8 cellular contexts compared by ENCODE assay signal in the genomic region with DNA sequence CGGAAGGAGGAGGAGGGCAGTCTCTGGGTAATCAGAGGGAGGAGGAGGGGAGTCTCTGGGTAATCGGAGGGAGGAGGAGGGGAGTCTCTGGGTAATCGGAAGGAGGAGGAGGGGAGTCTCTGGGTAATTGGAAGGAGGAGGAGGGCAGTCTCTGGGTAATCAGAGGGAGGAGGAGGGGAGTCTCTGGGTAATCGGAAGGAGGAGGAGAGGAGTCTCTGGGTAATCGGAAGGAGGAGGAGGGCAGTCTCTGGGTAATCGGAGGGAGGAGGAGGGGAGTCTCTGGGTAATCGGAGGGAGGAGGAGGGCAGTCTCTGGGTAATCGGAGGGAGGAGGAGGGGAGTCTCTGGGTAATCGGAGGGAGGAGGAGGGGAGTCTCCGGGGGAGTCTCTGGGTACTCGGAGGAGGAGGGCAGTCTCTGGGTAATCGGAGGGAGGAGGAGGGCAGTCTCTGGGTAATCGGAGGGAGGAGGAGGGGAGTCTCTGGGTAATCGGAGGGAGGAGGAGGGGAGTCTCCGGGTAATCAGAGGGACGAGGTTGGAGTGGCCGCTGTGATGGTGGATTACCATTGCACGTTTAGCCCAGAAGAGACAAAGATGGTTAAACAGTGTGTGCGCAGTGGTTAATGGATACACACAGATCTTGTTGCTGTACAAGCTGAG. TPM values are rescaled to one million over a fixed set of nuclear protein-coding genes. Genes with fewer than 3 reads are reported as not detected.
A peak's percentile ranks its signal among the peaks of the same experiment; 100 is the strongest.
DNase-seq lines count a peak whose midpoint lies in the region; ATAC-seq and TF ChIP-seq lines count a peak whose summit lies in the region.
"Not testable (repeated sequence)": the region's sequence is repeated elsewhere in the genome, so short reads cannot be mapped to it uniquely, and the experiment has no call there.

No MANE protein-coding gene starts in this region.

- H3K27ac ChIP-seq in RWPE2 (ENCODE audit: poor library complexity, severe bottlenecking) (peak overlapping the region; percentile 10), brain microvascular endothelial cell (peak overlapping the region; percentile 64), epithelial cell of prostate (peak overlapping the region; percentile 29), transverse colon (peak overlapping the region; percentile 68 to 76 (median 70))

- DNase-seq in BJ (ENCODE audit: low read depth); RWPE2 (ENCODE audit: low spot score); brain microvascular endothelial cell; epithelial cell of prostate (ENCODE audit: low read depth, low spot score); mesothelial cell of epicardium (ENCODE audit: low spot score in 2 of 2, unreplicated experiment in 2 of 2); retinal pigment epithelial cell (ENCODE audit: low read depth); transverse colon: not testable (repeated sequence)
- DNase-seq in left ventricle myocardium superior: peak; percentile 11

- not testable (repeated sequence) for H3K27me3 Mint-ChIP-seq in mesothelial cell of epicardium (ENCODE audit: low read depth)

- H3K4me1 ChIP-seq in RWPE2 (ENCODE audit: insufficient read depth, poor library complexity, severe bottlenecking): not testable (repeated sequence)
- peaks cover 8 to 16% (median 13%) of the 10 kb centered on the region in 4 donors for H3K4me1 ChIP-seq in transverse colon

- POLR2A ChIA-PET in BJ (lab: Charles Lee): interaction anchor here (0.7 kb wide), 1 partner anchor 257 kb away, joined by 3 read pairs; no protein-coding TSS in a partner anchor

- H3K9me3 Mint-ChIP-seq in mesothelial cell of epicardium: not testable (repeated sequence)

- peaks cover 12% of the 10 kb centered on the region for H3K36me3 Mint-ChIP-seq in mesothelial cell of epicardium

- H3K9me3 ChIP-seq in RWPE2 (ENCODE audit: severe bottlenecking); transverse colon: not testable (repeated sequence)

- TF ChIP-seq CTCF in BJ (IDR thresholded peaks at IDR 0.05; ENCODE audit: insufficient read depth, low read depth, low read length); RWPE2 (IDR thresholded peaks at IDR 0.05; ENCODE audit: poor library complexity, severe bottlenecking); brain microvascular endothelial cell (IDR thresholded peaks at IDR 0.05; ENCODE audit: low read depth, low read length, missing control alignments); mesothelial cell of epicardium (IDR thresholded peaks at IDR 0.05; ENCODE audit: unreplicated experiment); retinal pigment epithelial cell (conservative IDR thresholded peaks at IDR 0.05; ENCODE audit: low read depth, low read length); transverse colon (IDR thresholded peaks at IDR 0.05): not testable (repeated sequence)

- TF ChIP-seq POLR2A in transverse colon (IDR thresholded peaks at IDR 0.05): not testable (repeated sequence)

- not testable (repeated sequence) for ATAC-seq in RWPE2 (ENCODE audit: low read depth); left ventricle myocardium superior

- H3K27me3 ChIP-seq in BJ (ENCODE audit: control insufficient read depth, insufficient read depth, low read length); RWPE2 (ENCODE audit: insufficient read depth, poor library complexity, severe bottlenecking); brain microvascular endothelial cell (replicated peaks); transverse colon: not testable (repeated sequence)

- WGBS in transverse colon (ENCODE audit: low coverage in 1 of 2), 2 donors: 45 to 72% methylated on average over 14 to 19 of the region's 19 CpGs

- H3K4me1 Mint-ChIP-seq in mesothelial cell of epicardium: peaks cover 25% of the 10 kb centered on the region

- TF ChIP-seq EP300 in transverse colon (IDR thresholded peaks at IDR 0.05; ENCODE audit: low read depth): not testable (repeated sequence)

- H3K4me3 ChIP-seq in BJ (ENCODE audit: low read depth, low read length) (0 out of 2 replicates have a peak overlapping the region, but pooled peaks have one; percentile 10), brain microvascular endothelial cell (ENCODE audit: low read depth, low read length) (peak overlapping the region; percentile 13), retinal pigment epithelial cell (ENCODE audit: low read length) (peak overlapping the region; percentile 31), transverse colon (peak overlapping the region in 3 of 4 donors; percentile 6 to 18 (median 6))
- not testable (repeated sequence) for H3K4me3 ChIP-seq in RWPE2 (ENCODE audit: severe bottlenecking)

- H3K36me3 ChIP-seq in BJ (ENCODE audit: control insufficient read depth, insufficient read depth, low read length); RWPE2 (ENCODE audit: low read depth); brain microvascular endothelial cell (replicated peaks); transverse colon: not testable (repeated sequence)

- intact Hi-C loops in left ventricle myocardium superior (cut with micrococcal nuclease); transverse colon (cut with DNase I; ENCODE audit: low total_unique reads): not testable (repeated sequence)

- peak overlapping the region; percentile 77 for H3K27ac Mint-ChIP-seq in mesothelial cell of epicardium

- not testable (repeated sequence) for H3K4me3 Mint-ChIP-seq in mesothelial cell of epicardium

- CTCF ChIA-PET in BJ (lab: Yijun Ruan, JAX): interaction anchor here (0.6 to 2.4 kb wide), 5 partner anchors 10 to 235 kb away, joined by 3 to 18 read pairs (median 3); a partner anchor contains a TSS

- in situ Hi-C loops in brain microvascular endothelial cell (cut with HindIII; ENCODE audit: low pct_ligation_motif_present, low sequenced_read_pairs); transverse colon (cut with MboI; ENCODE audit: low pct_ligation_motif_present in 1 of 4, low pct_unique_long_range_greater_than_20kb in 1 of 4, low sequenced_read_pairs in 3 of 4): not testable (repeated sequence)

RNA-seq across cellular contexts. Expression of a gene that starts 19.1 kb away (rescaled TPM):
- polyA plus RNA-seq in BJ (2011; rRNA removed): 18.1 and 25.8 TPM in 2 replicates
- 17.6 and 25.5 TPM in 2 replicates for polyA minus RNA-seq in BJ (2011; rRNA and poly(A)+ RNA removed)
- total RNA-seq in left ventricle myocardium superior (31.8 TPM), mesothelial cell of epicardium (39.0 to 49.7 TPM (median 42.1 TPM) in 3 replicates), transverse colon (100 to 1,000 TPM in 2 of 4 donors, 10 to 100 TPM in 2; 28.5 to 264 (median 76.0) TPM)

RNA-seq across cellular contexts. Expression of a gene that starts 27.3 kb away (rescaled TPM):
- polyA plus RNA-seq in BJ (2011; rRNA removed): not detected in 2 replicates
- not detected in 2 replicates for polyA minus RNA-seq in BJ (2011; rRNA and poly(A)+ RNA removed)
- 1.3 TPM for total RNA-seq in left ventricle myocardium superior
- total RNA-seq in mesothelial cell of epicardium: 29.7 to 32.3 TPM (median 30.6 TPM) in 3 replicates
- total RNA-seq in transverse colon: 100 to 1,000 TPM; 117 to 490 (median 296) TPM

RNA-seq across cellular contexts. Expression of a gene that starts 37.9 kb away (rescaled TPM):
- polyA plus RNA-seq in BJ (2011; rRNA removed): 139 and 260 TPM in 2 replicates
- 91.7 and 117 TPM in 2 replicates for polyA minus RNA-seq in BJ (2011; rRNA and poly(A)+ RNA removed)
- total RNA-seq in left ventricle myocardium superior: 171 TPM
- 81.7 to 89.4 TPM (median 83.2 TPM) in 3 replicates for total RNA-seq in mesothelial cell of epicardium
- total RNA-seq in transverse colon: 100 to 1,000 TPM; 151 to 309 (median 198) TPM

RNA-seq across cellular contexts. Expression of a gene that starts 54.4 kb away (rescaled TPM):
- 21.1 and 29.2 TPM in 2 replicates for polyA plus RNA-seq in BJ (2011; rRNA removed)
- polyA minus RNA-seq in BJ (2011; rRNA and poly(A)+ RNA removed): 4.8 and 7.2 TPM in 2 replicates
- total RNA-seq in left ventricle myocardium superior (47.5 TPM), mesothelial cell of epicardium (35.5 to 42.5 TPM (median 39.2 TPM) in 3 replicates), transverse colon (100 to 1,000 TPM; 107 to 344 (median 148) TPM)

Comparison
In these comparisons a context has a peak if more than half of its experiments do, and no peak if none do; other contexts are left out.
1. H3K27ac ChIP-seq: peak in every context shown above with its lines; median percentile 70 in transverse colon; 64 in brain microvascular endothelial cell; 29 in epithelial cell of prostate; 10 in RWPE2.
2. RNA of a gene that starts 27.3 kb away (total RNA-seq): 117 to 490 TPM in transverse colon and 29.7 to 32.3 TPM in mesothelial cell of epicardium; 1.3 TPM in left ventricle myocardium superior (single experiment); every median in the first group is over 10 times any median in the second.